Comparison of ENCODE assay signal across 21 cellular contexts in the genomic region with DNA sequence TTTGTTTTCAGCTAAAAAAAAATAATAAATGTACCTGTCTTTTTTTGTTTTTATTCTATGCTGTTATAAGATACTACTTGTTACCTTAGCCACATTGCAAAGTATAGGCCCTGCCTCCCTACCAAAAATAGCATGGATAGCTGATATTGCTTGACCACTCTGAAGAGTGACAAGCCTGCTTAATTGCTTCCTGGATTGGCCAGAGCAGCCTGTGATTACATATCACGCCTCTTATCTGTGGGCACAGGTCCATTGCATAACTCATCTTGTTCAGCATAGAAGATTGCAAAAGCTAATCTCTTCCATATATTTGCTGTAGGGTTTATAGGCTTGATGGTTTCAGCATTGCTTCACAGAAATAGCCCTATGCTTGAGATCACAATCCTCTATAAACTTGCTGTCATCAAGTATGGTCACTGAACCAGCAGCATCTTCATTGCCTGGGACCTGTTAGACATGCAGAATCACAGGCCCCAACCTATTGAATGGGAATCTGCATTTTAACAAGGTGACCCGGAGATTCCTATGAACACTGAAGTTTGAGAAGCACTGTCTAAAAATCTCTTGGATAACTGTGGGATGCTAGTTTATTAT.
DNase-seq lines count a peak whose midpoint lies in the region; ATAC-seq and TF ChIP-seq lines count a peak whose summit lies in the region.
"Had no signal": no experiment of that assay in that cellular context is flagged by ENCODE, and none has a peak within 500 bp of the region (broad histone marks: within the 10 kb centered on the region; RNA-seq: fewer than 3 reads in every experiment).

No MANE protein-coding gene starts in this region.

- H3K27me3 ChIP-seq in RWPE2 (ENCODE audit: insufficient read depth, poor library complexity, severe bottlenecking): no peaks in the 10 kb centered on the region
- H3K27me3 ChIP-seq: sigmoid colon had no signal

- TF ChIP-seq CTCF in RWPE2 (IDR thresholded peaks at IDR 0.05; ENCODE audit: poor library complexity, severe bottlenecking): no peak

- no peaks in the 10 kb centered on the region for H3K9me3 ChIP-seq in RWPE2 (ENCODE audit: severe bottlenecking)
- H3K9me3 ChIP-seq: MG63, sigmoid colon had no signal

- no peaks in the 10 kb centered on the region for H3K4me1 ChIP-seq in RWPE2 (ENCODE audit: insufficient read depth, poor library complexity, severe bottlenecking)
- H3K4me1 ChIP-seq: parathyroid adenoma, sigmoid colon had no signal

- H3K27ac ChIP-seq in RWPE2 (ENCODE audit: poor library complexity, severe bottlenecking): no peak overlapping the region
- H3K27ac ChIP-seq: parathyroid adenoma, sigmoid colon had no signal

- no peak overlapping the region for H3K4me3 ChIP-seq in RWPE2 (ENCODE audit: severe bottlenecking)
- H3K4me3 ChIP-seq: MG63, sigmoid colon had no signal

- DNase-seq in NCI-H1092 treated with DMSO at 0.1 percent for 48 hours (lab: John Stamatoyannopoulos, UW): peak; percentile 13
- no peak for DNase-seq in NCI-H1092 (lab: John Stamatoyannopoulos, UW)
- peak; percentile 72 for DNase-seq in NCI-H2029 (lab: John Stamatoyannopoulos, UW)
- no peak for DNase-seq in RWPE2 (ENCODE audit: low spot score)
- peak; percentile 25 for DNase-seq in myocyte (ENCODE audit: low read depth)
- no peak for DNase-seq in activated CD8-positive, alpha-beta memory T cell treated with anti-CD3 and anti-CD28 coated beads, Interleukin-2, amount 50 U/mL, for 4 hours
- DNase-seq: 8988T; activated CD4-positive, alpha-beta T cell treated with anti-CD3 and anti-CD28 coated beads for 1 hour; activated CD8-positive, alpha-beta T cell treated with anti-CD3 and anti-CD28 coated beads, Interleukin-2, amount 10 ng/mL, durations not matched to agents 7 days and 5 days; activated naive CD4-positive, alpha-beta T cell treated with anti-CD3 and anti-CD28 coated beads, Interleukin-2, amount 10 ng/mL, durations not matched to agents 7 days and 5 days; activated T-cell treated with anti-CD3 and anti-CD28 coated beads, Interleukin-2, amount 50 U/mL, for 24 hours; GOT3; left colon; MG63; NCI-H1930; NCI-H446 treated with DMSO at 0.1 percent for 48 hours; sigmoid colon; SW 1271 had no signal

- no peaks in the 10 kb centered on the region for H3K36me3 ChIP-seq in RWPE2 (ENCODE audit: low read depth)
- H3K36me3 ChIP-seq: MG63, sigmoid colon had no signal

- ATAC-seq in RWPE2 (ENCODE audit: low read depth) (0 out of 3 replicates have a peak, but pooled peaks have one; percentile 54), HG03196 (IDR thresholded peaks at IDR 0.05; ENCODE audit: unreplicated experiment) (no peak)
- ATAC-seq in activated CD4-positive, CD25-positive, alpha-beta regulatory T cell treated with anti-CD3 and anti-CD28 coated beads, Interleukin-2, amount 50 U/mL, for 24 hours: no peak
- ATAC-seq: activated CD8-positive, alpha-beta T cell treated with anti-CD3 and anti-CD28 coated beads, Interleukin-2, amount 10 ng/mL, durations not matched to agents 7 days and 5 days; left colon had no signal

Comparison
In these comparisons a context has a peak if more than half of its experiments do, and no peak if none do; other contexts are left out.
1. DNase-seq: peak in NCI-H1092 treated with DMSO at 0.1 percent for 48 hours (single experiment), NCI-H2029 (single experiment) and myocyte (single experiment); none in NCI-H1092 (single experiment), RWPE2 (single experiment) and activated CD8-positive, alpha-beta memory T cell treated with anti-CD3 and anti-CD28 coated beads, Interleukin-2, amount 50 U/mL, for 4 hours (single experiment).